In the genomic region with DNA sequence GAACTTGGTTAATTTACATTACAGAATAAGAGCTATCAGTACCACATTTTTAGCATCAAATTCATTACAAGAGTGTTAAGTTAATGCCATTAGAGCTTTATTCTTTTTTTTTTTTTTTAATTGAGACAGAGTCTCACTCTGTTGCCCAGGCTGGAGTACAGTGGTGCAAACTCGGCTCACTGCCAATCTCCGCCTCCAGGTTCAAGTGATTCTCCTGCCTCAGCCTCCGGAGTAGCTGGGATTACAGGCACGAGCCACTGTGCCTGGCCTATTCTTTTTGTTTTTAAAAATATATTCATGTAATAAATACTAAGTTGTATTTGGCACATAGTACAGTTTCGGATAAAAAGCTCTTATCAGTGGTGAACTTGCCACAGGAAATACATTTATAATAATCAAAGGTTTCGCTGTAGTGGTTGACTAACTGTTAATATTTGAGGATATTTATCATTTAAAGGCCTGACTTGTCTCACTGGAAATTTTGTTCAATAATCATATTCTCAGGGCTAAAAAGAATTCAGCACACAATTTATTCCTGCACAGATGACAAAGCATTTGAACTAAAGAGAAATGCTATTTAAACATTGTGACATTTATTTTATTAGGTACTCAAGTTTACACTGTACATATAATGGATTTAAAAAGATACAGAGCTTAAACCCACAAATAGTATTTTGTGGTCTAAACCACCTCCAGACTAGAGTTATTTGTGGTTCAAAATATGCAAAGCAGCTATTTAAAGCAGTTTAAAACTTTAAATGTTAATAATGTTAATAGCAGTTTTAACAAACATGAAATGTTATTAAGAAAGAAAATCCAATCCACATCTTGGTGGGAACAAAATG, we compare ENCODE assay signal across 15 cellular contexts. TPM values are rescaled to one million over a fixed set of nuclear protein-coding genes. Genes with fewer than 3 reads are reported as not detected.
DNase-seq lines count a peak whose midpoint lies in the region; ATAC-seq, FAIRE-seq and TF ChIP-seq lines count a peak whose summit lies in the region.
"Had no signal": no experiment of that assay in that cellular context is flagged by ENCODE, and none has a peak within 500 bp of the region (broad histone marks: within the 10 kb centered on the region; RNA-seq: fewer than 3 reads in every experiment).

No MANE protein-coding gene starts in this region.

- peaks cover 51% of the 10 kb centered on the region for H3K4me1 ChIP-seq in astrocyte (ENCODE audit: insufficient read depth, low read length)
- peaks cover 41% of the 10 kb centered on the region for H3K4me1 ChIP-seq in osteoblast (ENCODE audit: insufficient read depth, low read length)

- no peaks in the 10 kb centered on the region for H3K27me3 ChIP-seq in astrocyte (ENCODE audit: insufficient read depth, low read length)
- H3K27me3 ChIP-seq in osteoblast (ENCODE audit: insufficient read depth, low read length): no peaks in the 10 kb centered on the region

- ATAC-seq in HG03378 (IDR thresholded peaks at IDR 0.05; ENCODE audit: unreplicated experiment) (peak; percentile 32), T-helper 17 cell (no peak)
- no peak for ATAC-seq in activated T-helper 17 cell treated with anti-CD3 and anti-CD28 coated beads, Interleukin-2, amount 50 U/mL, for 72 hours (replicated peaks)
- ATAC-seq: activated CD8-positive, alpha-beta T cell treated with anti-CD3 and anti-CD28 coated beads, Interleukin-2, amount 10 ng/mL, durations not matched to agents 7 days and 5 days had no signal

- no peak overlapping the region for H3K4me3 ChIP-seq in astrocyte (ENCODE audit: insufficient read depth, low read depth, low read length)
- no peak overlapping the region for H3K4me3 ChIP-seq in osteoblast (ENCODE audit: insufficient read depth, low read length)
- H3K4me3 ChIP-seq: BLaER1 treated with 17β-estradiol and CSF1 and Interleukin-3, amounts not matched to agents 10 nM and 100 nM; HAP-1; lung had no signal

- H3K4me1 Mint-ChIP-seq in astrocyte (ENCODE audit: low read depth, unreplicated experiment) (peaks cover 48% of the 10 kb centered on the region), T-helper 17 cell (peaks cover 20% of the 10 kb centered on the region)
- H3K4me1 Mint-ChIP-seq in activated T-helper 17 cell treated with anti-CD3 and anti-CD28 coated beads, Interleukin-2, amount 50 U/mL, for 72 hours: peaks cover 17% of the 10 kb centered on the region

- H3K36me3 ChIP-seq in astrocyte (ENCODE audit: insufficient read depth, low read length) (no peaks in the 10 kb centered on the region), osteoblast (ENCODE audit: insufficient read depth, low read length) (no peaks in the 10 kb centered on the region)
- H3K36me3 ChIP-seq: BLaER1 treated with 17β-estradiol and CSF1 and Interleukin-3, amounts not matched to agents 10 nM and 100 nM; HAP-1 had no signal

- H3K4me3 Mint-ChIP-seq in astrocyte (ENCODE audit: unreplicated experiment) (no peak overlapping the region), T-helper 17 cell (no peak overlapping the region)
- no peak overlapping the region for H3K4me3 Mint-ChIP-seq in activated T-helper 17 cell treated with anti-CD3 and anti-CD28 coated beads, Interleukin-2, amount 50 U/mL, for 72 hours
- H3K4me3 Mint-ChIP-seq: activated CD8-positive, alpha-beta T cell treated with anti-CD3 and anti-CD28 coated beads, Interleukin-2, amount 10 ng/mL, durations not matched to agents 7 days and 5 days had no signal

- H3K27me3 Mint-ChIP-seq in astrocyte (ENCODE audit: low read depth, unreplicated experiment) (no peaks in the 10 kb centered on the region), T-helper 17 cell (no peaks in the 10 kb centered on the region)
- no peaks in the 10 kb centered on the region for H3K27me3 Mint-ChIP-seq in activated T-helper 17 cell treated with anti-CD3 and anti-CD28 coated beads, Interleukin-2, amount 50 U/mL, for 72 hours

- H3K4me2 ChIP-seq in astrocyte (ENCODE audit: low read length) (no peak overlapping the region), osteoblast (ENCODE audit: insufficient read depth, low read length) (no peak overlapping the region)

- DNase-seq in GM03348 (ENCODE audit: low spot score) (peak; percentile 35), astrocyte (ENCODE audit: low read depth) (peak; percentile 63), osteoblast (ENCODE audit: insufficient read length, low spot score, missing footprints) (no peak), SW 1271 (lab: John Stamatoyannopoulos, UW) (no peak), T-helper 17 cell (no peak)
- DNase-seq: activated CD8-positive, alpha-beta T cell treated with anti-CD3 and anti-CD28 coated beads, Interleukin-2, amount 10 ng/mL, durations not matched to agents 7 days and 5 days; DMS79 treated with DMSO at 0.1 percent for 48 hours; NCI-H1105; NCI-H226; retina had no signal

- no peaks in the 10 kb centered on the region for H3K9me3 Mint-ChIP-seq in astrocyte (ENCODE audit: unreplicated experiment)
- H3K9me3 Mint-ChIP-seq in activated T-helper 17 cell treated with anti-CD3 and anti-CD28 coated beads, Interleukin-2, amount 50 U/mL, for 72 hours: no peaks in the 10 kb centered on the region

- FAIRE-seq in astrocyte (lab: Jason Lieb, UNC): no peak

- no peaks in the 10 kb centered on the region for H3K36me3 Mint-ChIP-seq in astrocyte (ENCODE audit: low read depth, unreplicated experiment)
- H3K36me3 Mint-ChIP-seq in T-helper 17 cell (ENCODE audit: low read depth): no peaks in the 10 kb centered on the region
- peaks cover 22% of the 10 kb centered on the region for H3K36me3 Mint-ChIP-seq in activated T-helper 17 cell treated with anti-CD3 and anti-CD28 coated beads, Interleukin-2, amount 50 U/mL, for 72 hours (ENCODE audit: low read depth)

- peak overlapping the region; percentile 90 for H3K9ac ChIP-seq in astrocyte (ENCODE audit: low read length)
- H3K9ac ChIP-seq: BLaER1 treated with 17β-estradiol and CSF1 and Interleukin-3, amounts not matched to agents 10 nM and 100 nM had no signal

- H3K27ac ChIP-seq in astrocyte (ENCODE audit: low read depth, low read length) (peak overlapping the region; percentile 98), osteoblast (ENCODE audit: low read depth, low read length) (peak overlapping the region; percentile 100)
- H3K27ac ChIP-seq: BLaER1 treated with 17β-estradiol and CSF1 and Interleukin-3, amounts not matched to agents 10 nM and 100 nM had no signal

- TF ChIP-seq CTCF in astrocyte (IDR thresholded peaks at IDR 0.05; ENCODE audit: insufficient read depth, low read depth, low read length) (no peak), osteoblast (IDR thresholded peaks at IDR 0.05; ENCODE audit: extremely low read depth, low read depth, low read length) (no peak)

- H3K27ac Mint-ChIP-seq in astrocyte (ENCODE audit: unreplicated experiment) (peak overlapping the region; percentile 78), T-helper 17 cell (no peak overlapping the region)
- no peak overlapping the region for H3K27ac Mint-ChIP-seq in activated T-helper 17 cell treated with anti-CD3 and anti-CD28 coated beads, Interleukin-2, amount 50 U/mL, for 72 hours
- H3K27ac Mint-ChIP-seq: activated CD8-positive, alpha-beta T cell treated with anti-CD3 and anti-CD28 coated beads, Interleukin-2, amount 10 ng/mL, durations not matched to agents 7 days and 5 days had no signal

- no peaks in the 10 kb centered on the region for H3K9me3 ChIP-seq in astrocyte (ENCODE audit: insufficient read depth, low read depth, low read length)
- no peaks in the 10 kb centered on the region for H3K9me3 ChIP-seq in osteoblast (ENCODE audit: low read depth, low read length)
- no peaks in the 10 kb centered on the region for H3K9me3 ChIP-seq in T-helper 17 cell (ENCODE audit: control insufficient read depth, low read length, poor library complexity, severe bottlenecking)
- H3K9me3 ChIP-seq: HAP-1 had no signal

- no peak overlapping the region for H2AFZ ChIP-seq in astrocyte (ENCODE audit: low read depth, low read length)
- H2AFZ ChIP-seq in osteoblast (ENCODE audit: low read length): no peak overlapping the region

- H3K79me2 ChIP-seq in astrocyte (ENCODE audit: insufficient read depth, low read length) (no peaks in the 10 kb centered on the region), osteoblast (ENCODE audit: insufficient read depth, low read length) (no peaks in the 10 kb centered on the region)

- H4K20me1 ChIP-seq in astrocyte (ENCODE audit: insufficient read depth, low read length) (no peaks in the 10 kb centered on the region), osteoblast (ENCODE audit: insufficient read depth, low read length) (no peaks in the 10 kb centered on the region)
- H4K20me1 ChIP-seq: BLaER1 treated with 17β-estradiol and CSF1 and Interleukin-3, amounts not matched to agents 10 nM and 100 nM had no signal

RNA-seq across cellular contexts. Expression of a gene that starts 6.1 kb away (rescaled TPM):
- total RNA-seq in astrocyte: 0.27 and 0.43 TPM in 2 replicates
- total RNA-seq in osteoblast: 0.36 and 1.5 TPM in 2 replicates
- total RNA-seq in T-helper 17 cell: 1 to 10 TPM in 1 of 2 donors, under 1 TPM in 1; 0.75 to 2.8 TPM
- under 1 TPM; 0.91 to 0.93 TPM for total RNA-seq in activated T-helper 17 cell treated with anti-CD3 and anti-CD28 coated beads, Interleukin-2, amount 50 U/mL, for 72 hours

Comparison
In these comparisons a context has a peak if more than half of its experiments do, and no peak if none do; other contexts are left out.
1. DNase-seq: peak in GM03348 (single experiment) and astrocyte (single experiment); none in osteoblast (single experiment), SW 1271 (0 of 2) and T-helper 17 cell (0 of 3).